Comparison of ENCODE assay signal across 10 cellular contexts in genomic region chr1:52955129-52955970, GRCh38. TPM values are rescaled to one million over a fixed set of nuclear protein-coding genes. Genes with fewer than 3 reads are reported as not detected.
A peak's percentile ranks its signal among the peaks of the same experiment; 100 is the strongest.
DNase-seq lines count a peak whose midpoint lies in the region; ATAC-seq, FAIRE-seq and TF ChIP-seq lines count a peak whose summit lies in the region.
"Had no signal": no experiment of that assay in that cellular context is flagged by ENCODE, and none has a peak within 500 bp of the region (broad histone marks: within the 10 kb centered on the region; RNA-seq: fewer than 3 reads in every experiment).

No MANE protein-coding gene starts in this region.

- ATAC-seq in sciatic nerve, result peak; percentile 36
- ATAC-seq in HG02938 (IDR thresholded peaks at IDR 0.05; ENCODE audit: unreplicated experiment), result no peak

- no peaks in the 10 kb centered on the region for H3K36me3 ChIP-seq in fibroblast of lung (ENCODE audit: control insufficient read depth, insufficient read depth, low read length)

- H3K4me3 ChIP-seq in fibroblast of lung (replicated peaks in 1 of 4; ENCODE audit: control extremely low read depth in 1 of 4, insufficient read depth in 1 of 4, low read depth in 3 of 4, low read length in 4 of 4), result no peak overlapping the region

- H3K4me1 ChIP-seq in fibroblast of lung (ENCODE audit: control insufficient read depth, extremely low read depth, insufficient read depth, low read length), result peaks cover 2% of the 10 kb centered on the region

- peak; percentile 61 for FAIRE-seq in GM19239 (lab: Jason Lieb, UNC)

- H3K27me3 ChIP-seq in fibroblast of lung (ENCODE audit: control insufficient read depth, insufficient read depth, low read length), result no peaks in the 10 kb centered on the region

- no peak overlapping the region for H2AFZ ChIP-seq in fibroblast of lung (ENCODE audit: low read length)

- peak overlapping the region; percentile 32 for H3K4me2 ChIP-seq in fibroblast of lung (ENCODE audit: extremely low read depth, insufficient read depth, low read length)

- H3K9ac ChIP-seq in fibroblast of lung (ENCODE audit: insufficient read depth, low read length), result no peak overlapping the region

- DNase-seq in GM19239 (ENCODE audit: insufficient read length, low spot score) (no peak), NCI-H446 treated with DMSO at 0.1 percent for 48 hours (lab: John Stamatoyannopoulos, UW) (peak; percentile 33), fibroblast of lung (ENCODE audit: low read depth in 2 of 2) (peak; percentile 67 to 92), sciatic nerve (ENCODE audit: low spot score) (no peak), NCI-H82 (lab: John Stamatoyannopoulos, UW) (no peak), activated T-cell treated with anti-CD3 and anti-CD28 coated beads for 4 hours (no peak), Kasumi-1 (lab: John Stamatoyannopoulos, UW) (no peak)
- DNase-seq: activated CD4-positive, alpha-beta T cell treated with anti-CD3 and anti-CD28 coated beads, Interleukin-2, amount 50 U/mL, for 4 hours; NCI-H748 treated with DMSO at 0.1 percent for 48 hours had no signal

- H3K27ac ChIP-seq in fibroblast of lung (ENCODE audit: insufficient read depth, low read length), result no peak overlapping the region

- intact Hi-C loops in sciatic nerve (cut with DNase I), result no loop called here

- TF ChIP-seq CTCF in fibroblast of lung (conservative IDR thresholded peaks at IDR 0.05 in 1 of 2, IDR thresholded peaks at IDR 0.05 in 1 of 2; ENCODE audit: low read depth in 1 of 2, low read length in 2 of 2), result no peak

- no peaks in the 10 kb centered on the region for H3K9me3 ChIP-seq in fibroblast of lung (ENCODE audit: control insufficient read depth, insufficient read depth, low read depth, low read length)

- no peaks in the 10 kb centered on the region for H3K79me2 ChIP-seq in fibroblast of lung (ENCODE audit: control insufficient read depth, insufficient read depth, low read length)

- no peaks in the 10 kb centered on the region for H4K20me1 ChIP-seq in fibroblast of lung (ENCODE audit: control insufficient read depth, extremely low read depth, insufficient read depth, low read length)

RNA-seq across cellular contexts. Expression of gene SCP2, which starts 28.3 kb away (rescaled TPM):
- total RNA-seq in fibroblast of lung (189 and 222 TPM in 2 replicates), sciatic nerve (109 TPM)
- 225 and 305 TPM in 2 replicates for polyA plus RNA-seq in fibroblast of lung
- polyA plus RNA-seq in fibroblast of lung (2012), result 195 and 258 TPM in 2 replicates
- polyA minus RNA-seq in fibroblast of lung (ENCODE audit: low replicate concordance), result 20.4 and 51.4 TPM in 2 replicates

RNA-seq across cellular contexts. Expression of gene ECHDC2, which starts 33.8 kb away (rescaled TPM):
- total RNA-seq in fibroblast of lung, result 46.0 and 71.7 TPM in 2 replicates
- 23.3 and 30.5 TPM in 2 replicates for polyA plus RNA-seq in fibroblast of lung
- polyA plus RNA-seq in fibroblast of lung (2012), result 24.9 and 31.8 TPM in 2 replicates
- polyA minus RNA-seq in fibroblast of lung (ENCODE audit: low replicate concordance), result 7.0 and 8.6 TPM in 2 replicates
- total RNA-seq in sciatic nerve, result 233 TPM

Comparison
In these comparisons a context has a peak if more than half of its experiments do, and no peak if none do; other contexts are left out.
1. DNase-seq: peak in NCI-H446 treated with DMSO at 0.1 percent for 48 hours (single experiment) and fibroblast of lung (2 of 2); none in GM19239 (single experiment), sciatic nerve (single experiment), NCI-H82 (single experiment), activated T-cell treated with anti-CD3 and anti-CD28 coated beads for 4 hours (single experiment) and Kasumi-1 (0 of 2).